In genomic region chr7:140367528-140367927, GRCh38 we compare ENCODE assay signal across 21 cellular contexts. TPM values are rescaled to one million over a fixed set of nuclear protein-coding genes. Genes with fewer than 3 reads are reported as not detected.
"Had no signal": no experiment of that assay in that cellular context is flagged by ENCODE, and none has a peak within 500 bp of the region (broad histone marks: within the 10 kb centered on the region; RNA-seq: fewer than 3 reads in every experiment).

No MANE protein-coding gene starts in this region.

- ATAC-seq: esophagus mucosa; heart right ventricle; left lobe of liver; naive thymus-derived CD8-positive, alpha-beta T cell had no signal

- H3K27ac Mint-ChIP-seq: type B pancreatic cell had no signal

- DNase-seq: effector memory CD4-positive, alpha-beta T cell; heart right ventricle; hypothalamus; kidney glomerular epithelial cell; mammary epithelial cell; naive thymus-derived CD8-positive, alpha-beta T cell; posterior cingulate gyrus; stimulated activated CD4-positive, alpha-beta T cell treated with anti-CD3 and anti-CD28 coated beads, Interleukin-2, amount 100 ng/mL, for 48 hours; stimulated activated naive CD4-positive, alpha-beta T cell treated with Interleukin-2 at 50 U/mL for 16 hours had no signal

- H3K4me3 Mint-ChIP-seq: naive thymus-derived CD8-positive, alpha-beta T cell; type B pancreatic cell had no signal

- H3K4me3 ChIP-seq: heart right ventricle, right atrium auricular region, smooth muscle cell had no signal

- H3K27me3 Mint-ChIP-seq: naive thymus-derived CD8-positive, alpha-beta T cell; type B pancreatic cell had no signal

- H3K27me3 ChIP-seq: heart right ventricle, neutrophil, right atrium auricular region had no signal

- H3K4me1 ChIP-seq: heart right ventricle, right atrium auricular region had no signal

- H3K9me3 Mint-ChIP-seq: naive thymus-derived CD8-positive, alpha-beta T cell; type B pancreatic cell had no signal

- H3K9me3 ChIP-seq: heart right ventricle, neutrophil, right atrium auricular region had no signal

- H3K27ac ChIP-seq: heart right ventricle, neutrophil, right atrium auricular region had no signal

RNA-seq across cellular contexts. Expression of gene RAB19, which starts 36.3 kb away (rescaled TPM):
- total RNA-seq: fibroblast of lung, frontal cortex, glomerular endothelial cell, heart right ventricle, left lobe of liver, mesenteric fat pad, osteocyte, right atrium auricular region, smooth muscle cell had no signal
- polyA plus RNA-seq: fibroblast of lung, heart right ventricle, neural cell, smooth muscle cell had no signal
